Comparison of ENCODE assay signal across 20 cellular contexts in genomic region chr17:7337600-7337999, GRCh38. TPM values are rescaled to one million over a fixed set of nuclear protein-coding genes. Genes with fewer than 3 reads are reported as not detected.
A peak's percentile ranks its signal among the peaks of the same experiment; 100 is the strongest.
DNase-seq lines count a peak whose midpoint lies in the region; ATAC-seq and TF ChIP-seq lines count a peak whose summit lies in the region.
"Not testable (repeated sequence)": the region's sequence is repeated elsewhere in the genome, so short reads cannot be mapped to it uniquely, and the experiment has no call there.
"Had no signal": no experiment of that assay in that cellular context is flagged by ENCODE, and none has a peak within 500 bp of the region (broad histone marks: within the 10 kb centered on the region; RNA-seq: fewer than 3 reads in every experiment).

No MANE protein-coding gene starts in this region.

- H3K4me1 ChIP-seq in DND-41 (ENCODE audit: insufficient read depth, low read length): peaks cover 35% of the 10 kb centered on the region

- H3K27me3 ChIP-seq in DND-41 (ENCODE audit: insufficient read depth, low read length, poor library complexity): not testable (repeated sequence)

- H3K27ac Mint-ChIP-seq in T-helper 17 cell: peak overlapping the region; percentile 92
- peak overlapping the region; percentile 77 for H3K27ac Mint-ChIP-seq in central memory CD8-positive, alpha-beta T cell (ENCODE audit: low read depth)
- peak overlapping the region; percentile 93 for H3K27ac Mint-ChIP-seq in memory B cell
- peak overlapping the region; percentile 85 for H3K27ac Mint-ChIP-seq in stimulated activated memory B cell treated with anti-CD40 and anti-IgM and Interleukin-4, amounts not matched to agents 10 μg/mL and 1 μg/mL and 100 μg/mL, for 72 hours

- peaks cover 31% of the 10 kb centered on the region for H3K79me2 ChIP-seq in DND-41 (ENCODE audit: insufficient read depth, low read length)

- not testable (repeated sequence) for H3K36me3 Mint-ChIP-seq in T-helper 17 cell (ENCODE audit: low read depth); activated T-cell treated with anti-CD3 and anti-CD28 coated beads, Interleukin-2, amount 50 U/mL, for 4 hours (ENCODE audit: insufficient read depth)
- H3K36me3 Mint-ChIP-seq in central memory CD8-positive, alpha-beta T cell (ENCODE audit: insufficient read depth): peaks cover 36% of the 10 kb centered on the region
- H3K36me3 Mint-ChIP-seq in memory B cell: peaks cover 10% of the 10 kb centered on the region
- peaks cover 32% of the 10 kb centered on the region for H3K36me3 Mint-ChIP-seq in stimulated activated memory B cell treated with anti-CD40 and anti-IgM and Interleukin-4, amounts not matched to agents 10 μg/mL and 1 μg/mL and 100 μg/mL, for 72 hours

- peaks cover 14% of the 10 kb centered on the region for H3K36me3 ChIP-seq in DND-41 (ENCODE audit: insufficient read depth, low read length)
- peaks cover 51% of the 10 kb centered on the region for H3K36me3 ChIP-seq in KOPT-K1 (ENCODE audit: insufficient read depth, low read length)

- H3K9me3 Mint-ChIP-seq in activated T-cell treated with anti-CD3 and anti-CD28 coated beads, Interleukin-2, amount 50 U/mL, for 4 hours; central memory CD8-positive, alpha-beta T cell; memory B cell; stimulated activated memory B cell treated with anti-CD40 and anti-IgM and Interleukin-4, amounts not matched to agents 10 μg/mL and 1 μg/mL and 100 μg/mL, for 72 hours: not testable (repeated sequence)

- not testable (repeated sequence) for H3K9me3 ChIP-seq in DND-41 (ENCODE audit: insufficient read depth, low read length, severe bottlenecking); KOPT-K1 (ENCODE audit: insufficient read depth, low read length, poor library complexity, severe bottlenecking); T-helper 17 cell (ENCODE audit: control insufficient read depth, low read length, poor library complexity, severe bottlenecking)

- H4K20me1 ChIP-seq in DND-41 (ENCODE audit: insufficient read depth, low read length): not testable (repeated sequence)

- not testable (repeated sequence) for DNase-seq in DND-41; T-helper 17 cell; activated T-cell treated with anti-CD3 and anti-CD28 coated beads, Interleukin-2, amount 50 U/mL, for 4 hours; central memory CD8-positive, alpha-beta T cell (ENCODE audit: low spot score in 2 of 2); memory B cell (ENCODE audit: low spot score in 2 of 2)

- peak overlapping the region; percentile 69 for H3K9ac ChIP-seq in DND-41 (ENCODE audit: low read depth, low read length)

- H3K4me3 Mint-ChIP-seq in T-helper 17 cell: peak overlapping the region; percentile 98
- H3K4me3 Mint-ChIP-seq in activated T-cell treated with anti-CD3 and anti-CD28 coated beads, Interleukin-2, amount 50 U/mL, for 4 hours: peak overlapping the region; percentile 89
- peak overlapping the region; percentile 92 for H3K4me3 Mint-ChIP-seq in central memory CD8-positive, alpha-beta T cell
- peak overlapping the region; percentile 88 for H3K4me3 Mint-ChIP-seq in memory B cell
- peak overlapping the region; percentile 92 for H3K4me3 Mint-ChIP-seq in stimulated activated memory B cell treated with anti-CD40 and anti-IgM and Interleukin-4, amounts not matched to agents 10 μg/mL and 1 μg/mL and 100 μg/mL, for 72 hours

- not testable (repeated sequence) for H2AFZ ChIP-seq in DND-41 (ENCODE audit: low read depth, low read length)

- H3K27me3 Mint-ChIP-seq in T-helper 17 cell; activated T-cell treated with anti-CD3 and anti-CD28 coated beads, Interleukin-2, amount 50 U/mL, for 4 hours (ENCODE audit: low read depth); central memory CD8-positive, alpha-beta T cell; memory B cell; stimulated activated memory B cell treated with anti-CD40 and anti-IgM and Interleukin-4, amounts not matched to agents 10 μg/mL and 1 μg/mL and 100 μg/mL, for 72 hours: not testable (repeated sequence)

- H3K4me2 ChIP-seq in DND-41 (ENCODE audit: insufficient read depth, low read length): peak overlapping the region; percentile 81

- H3K4me1 Mint-ChIP-seq in T-helper 17 cell (peaks cover 38% of the 10 kb centered on the region), memory B cell (peaks cover 38% of the 10 kb centered on the region)
- peaks cover 48% of the 10 kb centered on the region for H3K4me1 Mint-ChIP-seq in activated T-cell treated with anti-CD3 and anti-CD28 coated beads, Interleukin-2, amount 50 U/mL, for 4 hours (ENCODE audit: low read depth)
- H3K4me1 Mint-ChIP-seq in central memory CD8-positive, alpha-beta T cell: peaks cover 50% of the 10 kb centered on the region
- H3K4me1 Mint-ChIP-seq in stimulated activated memory B cell treated with anti-CD40 and anti-IgM and Interleukin-4, amounts not matched to agents 10 μg/mL and 1 μg/mL and 100 μg/mL, for 72 hours: peaks cover 58% of the 10 kb centered on the region

- H3K27ac ChIP-seq in DND-41 (ENCODE audit: low read length) (peak overlapping the region; percentile 98), KOPT-K1 (ENCODE audit: low read depth, low read length, poor library complexity, severe bottlenecking) (peak overlapping the region; percentile 100)

- peak overlapping the region in 1 of 2 experiments; percentile 60; a peak in 2 of 4 replicates for H3K4me3 ChIP-seq in DND-41 (ENCODE audit: low read depth in 1 of 2, low read length in 2 of 2)

- not testable (repeated sequence) for ATAC-seq in DND-41 (ENCODE audit: insufficient read depth, low read depth); T-helper 17 cell; activated T-cell treated with anti-CD3 and anti-CD28 coated beads, Interleukin-2, amount 50 U/mL, for 4 hours; central memory CD8-positive, alpha-beta T cell (replicated peaks; ENCODE audit: extremely low read depth, poor library complexity, severe bottlenecking); stimulated activated memory B cell treated with anti-CD40 and anti-IgM and Interleukin-4, amounts not matched to agents 10 μg/mL and 1 μg/mL and 100 μg/mL, for 72 hours
- peak; percentile 17 for ATAC-seq in memory B cell (ENCODE audit: low read depth)

- not testable (repeated sequence) for TF ChIP-seq CTCF in DND-41 (IDR thresholded peaks at IDR 0.05; ENCODE audit: borderline replicate concordance, extremely low read depth, low read length, poor library complexity, severe bottlenecking)

RNA-seq across cellular contexts. Expression of gene ACAP1, which starts 1.3 kb away (rescaled TPM):
- 100 to 1,000 TPM; 641 to 702 TPM for total RNA-seq in T-helper 17 cell
- 100 to 1,000 TPM; 119 to 126 (median 123) TPM for total RNA-seq in activated T-cell treated with anti-CD3 and anti-CD28 coated beads, Interleukin-2, amount 50 U/mL, for 4 hours
- total RNA-seq: dermis blood vessel endothelial cell, endothelial cell of umbilical vein, M059J had no signal

RNA-seq across cellular contexts. Expression of gene NEURL4, which starts 8.5 kb away (rescaled TPM):
- total RNA-seq in T-helper 17 cell: 10 to 100 TPM; 29.9 to 43.8 TPM
- 10 to 100 TPM; 73.1 to 88.0 (median 82.4) TPM for total RNA-seq in activated T-cell treated with anti-CD3 and anti-CD28 coated beads, Interleukin-2, amount 50 U/mL, for 4 hours

RNA-seq across cellular contexts. Expression of gene KCTD11, which starts 14.4 kb away (rescaled TPM):
- 1 to 10 TPM; 1.6 to 2.7 TPM for total RNA-seq in T-helper 17 cell
- 1 to 10 TPM; 1.6 to 2.3 (median 1.6) TPM for total RNA-seq in activated T-cell treated with anti-CD3 and anti-CD28 coated beads, Interleukin-2, amount 50 U/mL, for 4 hours

RNA-seq across cellular contexts. Expression of gene TMEM95, which starts 17.4 kb away (rescaled TPM):
- not detected for total RNA-seq in T-helper 17 cell
- not detected for total RNA-seq in activated T-cell treated with anti-CD3 and anti-CD28 coated beads, Interleukin-2, amount 50 U/mL, for 4 hours
- total RNA-seq: ascending aorta, cardiac septum, dermis blood vessel endothelial cell, endothelial cell of umbilical vein, G401, HepG2, HFFc6, liver, M059J, mucosa of gallbladder, progenitor cell of endocrine pancreas, sigmoid colon, subcutaneous adipose tissue had no signal

RNA-seq across cellular contexts. Expression of gene GPS2, which starts 22.4 kb away (rescaled TPM):
- 100 to 1,000 TPM in 1 of 2 donors, 10 to 100 TPM in 1; 96.5 to 104 TPM for total RNA-seq in T-helper 17 cell
- total RNA-seq in activated T-cell treated with anti-CD3 and anti-CD28 coated beads, Interleukin-2, amount 50 U/mL, for 4 hours: 10 to 100 TPM; 80.6 to 92.8 (median 87.1) TPM

Comparison
In these comparisons a context has a peak if more than half of its experiments do, and no peak if none do; other contexts are left out.
1. RNA of gene ACAP1, which starts 1.3 kb away (total RNA-seq): 641 to 702 TPM in T-helper 17 cell; 119 to 126 TPM in activated T-cell treated with anti-CD3 and anti-CD28 coated beads, Interleukin-2, amount 50 U/mL, for 4 hours; every median in the first group is over 4 times any median in the second.
2. Peak in every context shown above with its lines, with median percentiles within 50 percentile points of each other: H3K27ac Mint-ChIP-seq and H3K4me3 Mint-ChIP-seq.